26 cellular contexts compared by ENCODE assay signal in genomic region chr11:6332066-6332465, GRCh38. TPM values are rescaled to one million over a fixed set of nuclear protein-coding genes. Genes with fewer than 3 reads are reported as not detected.
"Had no signal": no experiment of that assay in that cellular context is flagged by ENCODE, and none has a peak within 500 bp of the region (broad histone marks: within the 10 kb centered on the region; RNA-seq: fewer than 3 reads in every experiment).

No MANE protein-coding gene starts in this region.

- H3K27ac Mint-ChIP-seq: memory B cell; naive thymus-derived CD4-positive, alpha-beta T cell; natural killer cell treated with Interleukin-12 subunit alpha and Interleukin-12 subunit beta and Interleukin-15 and Interleukin-18, amount 100 ng/mL, for 72 hours; stimulated activated effector memory CD8-positive, alpha-beta T cell treated with anti-CD3 and anti-CD28 coated beads, Interleukin-12 subunit alpha, Interleukin-12 subunit beta, amount 100 ng/mL, for 72 hours; stimulated activated naive CD8-positive, alpha-beta T cell treated with anti-CD3 and anti-CD28 coated beads, Interleukin-15, Interleukin-2, amounts not matched to agents 100 ng/mL and 50 ng/mL, for 24 hours had no signal

- H3K4me1 Mint-ChIP-seq: memory B cell; naive thymus-derived CD4-positive, alpha-beta T cell; stimulated activated effector memory CD8-positive, alpha-beta T cell treated with anti-CD3 and anti-CD28 coated beads, Interleukin-12 subunit alpha, Interleukin-12 subunit beta, amount 100 ng/mL, for 72 hours had no signal

- H2AFZ ChIP-seq: hepatocyte had no signal

- H3K36me3 Mint-ChIP-seq: memory B cell; naive thymus-derived CD4-positive, alpha-beta T cell; natural killer cell treated with Interleukin-12 subunit alpha and Interleukin-12 subunit beta and Interleukin-15 and Interleukin-18, amount 100 ng/mL, for 72 hours; stimulated activated effector memory CD8-positive, alpha-beta T cell treated with anti-CD3 and anti-CD28 coated beads, Interleukin-12 subunit alpha, Interleukin-12 subunit beta, amount 100 ng/mL, for 72 hours had no signal

- H3K4me3 Mint-ChIP-seq: memory B cell; naive thymus-derived CD4-positive, alpha-beta T cell; natural killer cell treated with Interleukin-12 subunit alpha and Interleukin-12 subunit beta and Interleukin-15 and Interleukin-18, amount 100 ng/mL, for 72 hours; stimulated activated effector memory CD8-positive, alpha-beta T cell treated with anti-CD3 and anti-CD28 coated beads, Interleukin-12 subunit alpha, Interleukin-12 subunit beta, amount 100 ng/mL, for 72 hours; stimulated activated naive CD8-positive, alpha-beta T cell treated with anti-CD3 and anti-CD28 coated beads, Interleukin-15, Interleukin-2, amounts not matched to agents 100 ng/mL and 50 ng/mL, for 24 hours had no signal

- H3K9me3 Mint-ChIP-seq: natural killer cell treated with Interleukin-12 subunit alpha and Interleukin-12 subunit beta and Interleukin-15 and Interleukin-18, amount 100 ng/mL, for 72 hours; stimulated activated effector memory CD8-positive, alpha-beta T cell treated with anti-CD3 and anti-CD28 coated beads, Interleukin-12 subunit alpha, Interleukin-12 subunit beta, amount 100 ng/mL, for 72 hours; stimulated activated naive CD8-positive, alpha-beta T cell treated with anti-CD3 and anti-CD28 coated beads, Interleukin-15, Interleukin-2, amounts not matched to agents 100 ng/mL and 50 ng/mL, for 24 hours had no signal

- H3K79me2 ChIP-seq: hepatocyte had no signal

- DNase-seq: heart right ventricle; islet precursor cell; left ventricle myocardium inferior; midbrain; mucosa of descending colon; naive thymus-derived CD4-positive, alpha-beta T cell; pancreas; posterior cingulate gyrus; retina; right cardiac atrium; small intestine; spleen; stimulated activated CD4-positive, alpha-beta T cell treated with anti-CD3 and anti-CD28 coated beads, Interleukin-4, amount 100 ng/mL, for 24 hours; stimulated activated naive CD4-positive, alpha-beta T cell; substantia nigra; transverse colon; upper lobe of right lung had no signal

- H3K27ac ChIP-seq: heart right ventricle, hepatocyte, left ventricle myocardium inferior, pancreas, prostate gland, spleen, transverse colon, upper lobe of right lung had no signal

- H3K9me3 ChIP-seq: heart right ventricle, left ventricle myocardium inferior, mucosa of descending colon, pancreas, prostate gland, spleen, transverse colon, upper lobe of right lung had no signal

- H3K36me3 ChIP-seq: pancreas, prostate gland, spleen, transverse colon, upper lobe of right lung had no signal

- H3K4me2 ChIP-seq: hepatocyte had no signal

- H3K27me3 ChIP-seq: heart right ventricle, hepatocyte, pancreas, transverse colon, upper lobe of right lung had no signal

- H3K4me1 ChIP-seq: prostate gland, spleen had no signal

- H3K4me3 ChIP-seq: heart right ventricle, hepatocyte, left ventricle myocardium inferior, lung, mucosa of descending colon, pancreas, prostate gland, spleen, transverse colon, upper lobe of right lung had no signal

- ATAC-seq: heart right ventricle; mucosa of descending colon; naive thymus-derived CD4-positive, alpha-beta T cell; natural killer cell treated with Interleukin-12 subunit alpha and Interleukin-12 subunit beta and Interleukin-15 and Interleukin-18, amount 100 ng/mL, for 72 hours; right cardiac atrium; sciatic nerve; stimulated activated effector memory CD8-positive, alpha-beta T cell treated with anti-CD3 and anti-CD28 coated beads, Interleukin-12 subunit alpha, Interleukin-12 subunit beta, amount 100 ng/mL, for 72 hours; upper lobe of right lung had no signal

RNA-seq across cellular contexts. Expression of gene CAVIN3, which starts 11.8 kb away (rescaled TPM):
- polyA plus RNA-seq: naive thymus-derived CD4-positive, alpha-beta T cell; neural cell had no signal
